ENCODE assay signal across 33 cellular contexts in the genomic region with DNA sequence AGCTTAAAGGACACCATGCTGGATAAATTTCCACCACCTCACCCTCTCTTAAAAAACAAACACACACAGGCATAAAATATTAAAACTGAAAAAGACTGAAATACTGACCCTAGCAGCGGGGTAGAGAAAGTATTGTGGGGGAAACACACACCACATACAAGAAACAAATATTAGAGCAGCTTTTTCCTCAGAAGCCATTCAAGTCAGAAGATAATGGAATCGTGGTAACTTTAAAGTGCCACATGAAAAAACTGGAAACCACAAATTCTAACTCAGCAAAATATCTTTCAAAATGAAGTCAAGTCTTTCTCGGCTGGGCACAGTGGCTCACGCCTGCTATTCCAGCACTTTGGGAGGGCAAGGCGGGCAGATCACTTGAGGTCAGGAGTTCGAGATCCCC.
"Had no signal": no experiment of that assay in that cellular context is flagged by ENCODE, and none has a peak within 500 bp of the region (broad histone marks: within the 10 kb centered on the region; RNA-seq: fewer than 3 reads in every experiment).

No MANE protein-coding gene starts in this region.

- H3K27ac Mint-ChIP-seq: activated CD4-positive, alpha-beta memory T cell treated with anti-CD3 and anti-CD28 coated beads for 36 hours; activated CD4-positive, alpha-beta T cell treated with anti-CD3 and anti-CD28 coated beads for 36 hours; activated naive CD4-positive, alpha-beta T cell treated with anti-CD3 and anti-CD28 coated beads for 36 hours; activated naive CD4-positive, alpha-beta T cell treated with anti-CD3 and anti-CD28 coated beads, Interleukin-2, amount 50 U/mL, for 72 hours; activated T-helper 1 cell treated with anti-CD3 and anti-CD28 coated beads, Interleukin-12 subunit alpha, Interleukin-12 subunit beta, Interleukin-2, Interleukin-4 antibody, amounts not matched to agents 30 ng/mL and 10 ng/mL and 1 ng/mL, durations not matched to agents 14 hours and 24 hours and 36 hours; T-helper 1 cell treated with Interleukin-12 subunit alpha and Interleukin-12 subunit beta and Interleukin-4 antibody, amounts not matched to agents 30 μg/mL and 1 μg/mL, for 36 hours; T-helper 2 cell treated with Interferon-gamma antibody and Interleukin-4, amounts not matched to agents 5 μg/mL and 100 μg/mL, for 36 hours had no signal

- DNase-seq: activated CD4-positive, alpha-beta memory T cell treated with anti-CD3 and anti-CD28 coated beads for 36 hours; activated CD4-positive, alpha-beta T cell treated with anti-CD3 and anti-CD28 coated beads for 36 hours; activated CD4-positive, alpha-beta T cell treated with anti-CD3 and anti-CD28 coated beads, Interleukin-2, amount 50 U/mL, for 1 hour; activated CD8-positive, alpha-beta memory T cell treated with anti-CD3 and anti-CD28 coated beads, Interleukin-2, amount 50 U/mL, for 4 hours; activated gamma-delta T cell treated with Interleukin-2 at 50 U/mL for 16 hours; activated naive CD4-positive, alpha-beta T cell treated with anti-CD3 and anti-CD28 coated beads for 36 hours; activated T-cell treated with anti-CD3 and anti-CD28 coated beads for 4 hours; activated T-cell treated with anti-CD3 and anti-CD28 coated beads, Interleukin-2, amount 50 U/mL, for 4 hours; anterior cingulate cortex; brain microvascular endothelial cell; Karpas-422; MG63; MV-4-11; NCI-H1092; NCI-H1436 treated with DMSO at 0.1 percent for 48 hours; NCI-H187; NCI-H2029 treated with DMSO at 0.1 percent for 48 hours; NCI-H2107; NCI-H2171; NCI-H446 treated with DMSO at 0.1 percent for 48 hours; NCI-H524 treated with DMSO at 0.1 percent for 48 hours; SHP77; SJCRH30; SK-N-SH had no signal

- H3K36me3 ChIP-seq: brain microvascular endothelial cell, cardiac muscle cell, MG63, SJCRH30 had no signal

- H3K9ac ChIP-seq: SK-N-SH had no signal

- H3K4me1 Mint-ChIP-seq: activated CD4-positive, alpha-beta T cell treated with anti-CD3 and anti-CD28 coated beads for 36 hours; central memory CD8-positive, alpha-beta T cell had no signal

- H3K4me2 ChIP-seq: SK-N-SH had no signal

- H3K9me3 Mint-ChIP-seq: activated CD4-positive, alpha-beta memory T cell treated with anti-CD3 and anti-CD28 coated beads for 36 hours; activated naive CD4-positive, alpha-beta T cell treated with anti-CD3 and anti-CD28 coated beads for 36 hours; activated naive CD4-positive, alpha-beta T cell treated with anti-CD3 and anti-CD28 coated beads, Interleukin-2, amount 50 U/mL, for 72 hours; activated T-cell treated with anti-CD3 and anti-CD28 coated beads, Interleukin-2, amount 50 U/mL, for 4 hours; activated T-helper 1 cell treated with anti-CD3 and anti-CD28 coated beads, Interleukin-12 subunit alpha, Interleukin-12 subunit beta, Interleukin-2, Interleukin-4 antibody, amounts not matched to agents 30 ng/mL and 10 ng/mL and 1 ng/mL, durations not matched to agents 14 hours and 24 hours and 36 hours; central memory CD8-positive, alpha-beta T cell; T-helper 1 cell treated with Interleukin-12 subunit alpha and Interleukin-12 subunit beta and Interleukin-4 antibody, amounts not matched to agents 30 μg/mL and 1 μg/mL, for 36 hours; T-helper 2 cell treated with Interferon-gamma antibody and Interleukin-4, amounts not matched to agents 5 μg/mL and 100 μg/mL, for 36 hours; WTC11 had no signal

- ATAC-seq: activated CD4-positive, alpha-beta T cell treated with anti-CD3 and anti-CD28 coated beads for 36 hours; activated CD4-positive, CD25-positive, alpha-beta regulatory T cell treated with anti-CD3 and anti-CD28 coated beads, Interleukin-2, amount 50 U/mL, for 24 hours; activated naive CD4-positive, alpha-beta T cell treated with anti-CD3 and anti-CD28 coated beads, Interleukin-2, amount 50 U/mL, for 72 hours; activated T-cell treated with anti-CD3 and anti-CD28 coated beads, Interleukin-2, amount 50 U/mL, for 4 hours; K562; WTC11 had no signal

- H3K4me1 ChIP-seq: SJCRH30 had no signal

- H3K27me3 Mint-ChIP-seq: activated CD4-positive, alpha-beta memory T cell treated with anti-CD3 and anti-CD28 coated beads for 36 hours; activated CD4-positive, alpha-beta T cell treated with anti-CD3 and anti-CD28 coated beads for 36 hours; central memory CD8-positive, alpha-beta T cell had no signal

- H3K4me3 ChIP-seq: cardiac muscle cell, K562, MG63, SJCRH30 had no signal

- H3K36me3 Mint-ChIP-seq: activated CD4-positive, alpha-beta memory T cell treated with anti-CD3 and anti-CD28 coated beads for 36 hours; activated naive CD4-positive, alpha-beta T cell treated with anti-CD3 and anti-CD28 coated beads, Interleukin-2, amount 50 U/mL, for 72 hours; WTC11 had no signal

- H3K27me3 ChIP-seq: brain microvascular endothelial cell, cardiac muscle cell, MG63, SJCRH30 had no signal

- H3K9me3 ChIP-seq: MG63, SJCRH30, SK-N-SH had no signal

- H3K4me3 Mint-ChIP-seq: activated CD4-positive, alpha-beta memory T cell treated with anti-CD3 and anti-CD28 coated beads for 36 hours; activated CD4-positive, alpha-beta T cell treated with anti-CD3 and anti-CD28 coated beads for 36 hours; activated naive CD4-positive, alpha-beta T cell treated with anti-CD3 and anti-CD28 coated beads for 36 hours; activated T-cell treated with anti-CD3 and anti-CD28 coated beads, Interleukin-2, amount 50 U/mL, for 4 hours; activated T-helper 1 cell treated with anti-CD3 and anti-CD28 coated beads, Interleukin-12 subunit alpha, Interleukin-12 subunit beta, Interleukin-2, Interleukin-4 antibody, amounts not matched to agents 30 ng/mL and 10 ng/mL and 1 ng/mL, durations not matched to agents 14 hours and 24 hours and 36 hours; central memory CD8-positive, alpha-beta T cell; T-helper 1 cell treated with Interleukin-12 subunit alpha and Interleukin-12 subunit beta and Interleukin-4 antibody, amounts not matched to agents 30 μg/mL and 1 μg/mL, for 36 hours; T-helper 2 cell treated with Interferon-gamma antibody and Interleukin-4, amounts not matched to agents 5 μg/mL and 100 μg/mL, for 36 hours; WTC11 had no signal

- H3K27ac ChIP-seq: brain microvascular endothelial cell, cardiac muscle cell, SJCRH30 had no signal
